ENCODE assay signal across 1 cellular context in the genomic region with DNA sequence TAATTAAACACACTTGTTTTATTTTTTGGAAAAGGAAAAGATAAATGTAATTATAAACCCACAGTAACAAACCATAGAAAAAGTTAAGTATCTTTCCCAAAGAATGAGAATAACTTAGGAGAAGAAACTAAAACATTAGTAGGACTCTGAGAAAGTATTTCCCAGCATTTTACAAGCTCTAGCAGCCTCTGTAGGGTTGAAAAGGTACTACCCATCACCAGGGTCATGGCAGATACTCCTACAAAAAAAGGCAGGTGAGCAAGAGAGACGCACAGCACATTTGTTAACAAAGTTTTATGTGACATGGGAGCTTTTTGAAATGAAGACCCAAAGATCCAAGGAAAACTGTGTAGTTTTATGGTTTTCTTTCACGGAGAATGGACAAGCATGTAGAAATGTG.
TF ChIP-seq lines count a peak whose summit lies in the region.

No MANE protein-coding gene starts in this region.

TF ChIP-seq in WTC11, 78 proteins besides CTCF, POLR2A, EP300 and RAD21 (continued from another document):
- TF ChIP-seq, protein P1, sequence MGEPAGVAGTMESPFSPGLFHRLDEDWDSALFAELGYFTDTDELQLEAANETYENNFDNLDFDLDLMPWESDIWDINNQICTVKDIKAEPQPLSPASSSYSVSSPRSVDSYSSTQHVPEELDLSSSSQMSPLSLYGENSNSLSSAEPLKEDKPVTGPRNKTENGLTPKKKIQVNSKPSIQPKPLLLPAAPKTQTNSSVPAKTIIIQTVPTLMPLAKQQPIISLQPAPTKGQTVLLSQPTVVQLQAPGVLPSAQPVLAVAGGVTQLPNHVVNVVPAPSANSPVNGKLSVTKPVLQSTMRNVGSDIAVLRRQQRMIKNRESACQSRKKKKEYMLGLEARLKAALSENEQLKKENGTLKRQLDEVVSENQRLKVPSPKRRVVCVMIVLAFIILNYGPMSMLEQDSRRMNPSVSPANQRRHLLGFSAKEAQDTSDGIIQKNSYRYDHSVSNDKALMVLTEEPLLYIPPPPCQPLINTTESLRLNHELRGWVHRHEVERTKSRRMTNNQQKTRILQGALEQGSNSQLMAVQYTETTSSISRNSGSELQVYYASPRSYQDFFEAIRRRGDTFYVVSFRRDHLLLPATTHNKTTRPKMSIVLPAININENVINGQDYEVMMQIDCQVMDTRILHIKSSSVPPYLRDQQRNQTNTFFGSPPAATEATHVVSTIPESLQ (CRISPR knock-in tag; IDR thresholded peaks at IDR 0.05): no peak
- no peak for TF ChIP-seq IRF2 (CRISPR knock-in tag; IDR thresholded peaks at IDR 0.05; ENCODE audit: borderline replicate concordance, low read depth)
- TF ChIP-seq ZNF317 (CRISPR knock-in tag; IDR thresholded peaks at IDR 0.05; ENCODE audit: borderline replicate concordance, low read depth): no peak
- no peak for TF ChIP-seq ELF4 (CRISPR knock-in tag; IDR thresholded peaks at IDR 0.05; ENCODE audit: low read depth)
- TF ChIP-seq, protein P2, sequence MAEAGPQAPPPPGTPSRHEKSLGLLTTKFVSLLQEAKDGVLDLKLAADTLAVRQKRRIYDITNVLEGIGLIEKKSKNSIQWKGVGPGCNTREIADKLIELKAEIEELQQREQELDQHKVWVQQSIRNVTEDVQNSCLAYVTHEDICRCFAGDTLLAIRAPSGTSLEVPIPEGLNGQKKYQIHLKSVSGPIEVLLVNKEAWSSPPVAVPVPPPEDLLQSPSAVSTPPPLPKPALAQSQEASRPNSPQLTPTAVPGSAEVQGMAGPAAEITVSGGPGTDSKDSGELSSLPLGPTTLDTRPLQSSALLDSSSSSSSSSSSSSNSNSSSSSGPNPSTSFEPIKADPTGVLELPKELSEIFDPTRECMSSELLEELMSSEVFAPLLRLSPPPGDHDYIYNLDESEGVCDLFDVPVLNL (CRISPR knock-in tag; IDR thresholded peaks at IDR 0.05; ENCODE audit: borderline replicate concordance, low read depth): no peak
- TF ChIP-seq SMAD3 (CRISPR knock-in tag; IDR thresholded peaks at IDR 0.05; ENCODE audit: borderline replicate concordance): no peak
- TF ChIP-seq, protein P3, sequence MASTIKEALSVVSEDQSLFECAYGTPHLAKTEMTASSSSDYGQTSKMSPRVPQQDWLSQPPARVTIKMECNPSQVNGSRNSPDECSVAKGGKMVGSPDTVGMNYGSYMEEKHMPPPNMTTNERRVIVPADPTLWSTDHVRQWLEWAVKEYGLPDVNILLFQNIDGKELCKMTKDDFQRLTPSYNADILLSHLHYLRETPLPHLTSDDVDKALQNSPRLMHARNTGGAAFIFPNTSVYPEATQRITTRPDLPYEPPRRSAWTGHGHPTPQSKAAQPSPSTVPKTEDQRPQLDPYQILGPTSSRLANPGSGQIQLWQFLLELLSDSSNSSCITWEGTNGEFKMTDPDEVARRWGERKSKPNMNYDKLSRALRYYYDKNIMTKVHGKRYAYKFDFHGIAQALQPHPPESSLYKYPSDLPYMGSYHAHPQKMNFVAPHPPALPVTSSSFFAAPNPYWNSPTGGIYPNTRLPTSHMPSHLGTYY (CRISPR knock-in tag; IDR thresholded peaks at IDR 0.05): no peak
- no peak for TF ChIP-seq OVOL2 (CRISPR knock-in tag; IDR thresholded peaks at IDR 0.05; ENCODE audit: borderline replicate concordance)
- TF ChIP-seq TP53 (CRISPR knock-in tag; IDR thresholded peaks at IDR 0.05): no peak
- TF ChIP-seq ZNF423 (CRISPR knock-in tag; IDR thresholded peaks at IDR 0.05): no peak
- TF ChIP-seq SMAD4 (CRISPR knock-in tag; IDR thresholded peaks at IDR 0.05): no peak
- TF ChIP-seq ZNF671 (CRISPR knock-in tag; IDR thresholded peaks at IDR 0.05): no peak
- TF ChIP-seq TEAD4 (CRISPR knock-in tag; IDR thresholded peaks at IDR 0.05): no peak
- no peak for TF ChIP-seq SOX15 (CRISPR knock-in tag; IDR thresholded peaks at IDR 0.05)
